11 cellular contexts compared by ENCODE assay signal in the genomic region with DNA sequence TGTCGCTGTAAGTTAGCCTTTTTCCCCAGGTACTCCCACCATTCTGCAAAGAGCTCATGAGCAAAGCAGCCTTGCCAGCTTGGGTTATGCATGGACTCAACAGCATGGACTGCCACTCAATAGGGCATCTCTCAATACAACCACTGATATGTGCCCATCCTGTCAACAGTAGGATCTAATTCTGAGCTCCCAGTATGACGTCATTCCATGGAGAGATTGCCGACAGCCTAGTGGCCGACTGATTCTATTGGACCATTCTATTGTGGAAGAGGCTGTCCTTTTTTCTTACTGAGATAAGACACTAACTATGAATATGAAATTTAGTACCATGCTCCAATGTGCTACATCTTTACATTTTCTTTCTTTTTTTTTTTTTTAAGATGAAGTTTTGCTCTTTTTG.
"Had no signal": no experiment of that assay in that cellular context is flagged by ENCODE, and none has a peak within 500 bp of the region (broad histone marks: within the 10 kb centered on the region; RNA-seq: fewer than 3 reads in every experiment).

No MANE protein-coding gene starts in this region.

- DNase-seq: GM23248, GOT3, H7, H9, HCEC 1CT, HFFc6 had no signal

- H3K27ac ChIP-seq: GM23248 had no signal

- H2AFZ ChIP-seq: GM23248, GM23338 had no signal

- H3K4me2 ChIP-seq: GM23338 had no signal

- H3K9me3 ChIP-seq: HAP-1 had no signal

- FAIRE-seq: H1, H54 had no signal

- H3K9ac ChIP-seq: GM23248 had no signal

- H3K4me1 ChIP-seq: HAP-1 had no signal

- ATAC-seq: GM23338, HCT116 had no signal

- H3K36me3 ChIP-seq: HAP-1 had no signal

- H3K4me3 ChIP-seq: GM23248, GM23338, HAP-1 had no signal
